Comparison of ENCODE assay signal across 20 cellular contexts in the genomic region with DNA sequence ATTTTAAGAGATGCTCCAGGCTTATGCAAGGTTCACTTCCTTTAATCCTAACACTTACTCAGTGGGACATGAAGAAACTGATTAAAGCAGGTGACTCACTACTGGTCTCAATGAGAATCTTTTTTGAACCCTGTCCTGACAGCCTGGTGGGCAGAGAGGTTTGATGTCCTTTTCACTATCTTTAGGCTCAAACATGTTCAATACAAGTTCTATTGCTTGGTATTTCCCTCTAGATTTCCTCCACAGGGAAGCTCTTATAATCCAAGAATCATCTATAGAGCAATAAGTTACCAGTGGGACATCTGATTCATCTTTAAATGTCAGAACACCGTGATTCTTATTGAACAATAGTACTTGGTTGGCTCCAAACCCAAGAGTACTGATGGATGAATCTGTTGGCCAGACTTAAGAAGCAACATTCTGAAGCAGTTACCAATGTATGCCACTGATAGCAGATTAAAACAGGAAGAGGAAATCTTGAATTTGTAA. TPM values are rescaled to one million over a fixed set of nuclear protein-coding genes. Genes with fewer than 3 reads are reported as not detected.
A peak's percentile ranks its signal among the peaks of the same experiment; 100 is the strongest.
DNase-seq lines count a peak whose midpoint lies in the region; ATAC-seq and TF ChIP-seq lines count a peak whose summit lies in the region.
"Had no signal": no experiment of that assay in that cellular context is flagged by ENCODE, and none has a peak within 500 bp of the region (broad histone marks: within the 10 kb centered on the region; RNA-seq: fewer than 3 reads in every experiment).

No MANE protein-coding gene starts in this region.

- peaks cover 0 to 7% (median 4%) of the 10 kb centered on the region in 3 donors for H3K27me3 Mint-ChIP-seq in immature natural killer cell (ENCODE audit: low read depth in 3 of 3)

- H3K4me1 ChIP-seq in ACC112 (ENCODE audit: control insufficient read depth, insufficient read depth, low read length, unreplicated experiment), result peaks cover 35% of the 10 kb centered on the region

- H2AFZ ChIP-seq in ACC112 (ENCODE audit: low read length, unreplicated experiment), result peak overlapping the region; percentile 63

- peak overlapping the region; percentile 94 for H3K27ac ChIP-seq in ACC112 (ENCODE audit: low read depth, low read length)

- H3K4me3 Mint-ChIP-seq in immature natural killer cell, result no peak overlapping the region
- H3K4me3 Mint-ChIP-seq: activated CD4-positive, alpha-beta T cell treated with anti-CD3 and anti-CD28 coated beads, Interleukin-2, amount 10 ng/mL, durations not matched to agents 24 days and 14 days; CD4-positive, CD25-positive, alpha-beta regulatory T cell; IgD-negative memory B cell; nephron progenitor cell had no signal

- H3K27me3 ChIP-seq in ACC112 (ENCODE audit: insufficient read depth, low read length), result no peaks in the 10 kb centered on the region

- in situ Hi-C loops in astrocyte of the cerebellum (cut with HindIII; ENCODE audit: low sequenced_read_pairs), result no loop called here

- H3K36me3 Mint-ChIP-seq in immature natural killer cell, result peaks cover 0 to 6% (median 0%) of the 10 kb centered on the region in 3 donors
- H3K36me3 Mint-ChIP-seq: CD4-positive, CD25-positive, alpha-beta regulatory T cell; IgD-negative memory B cell had no signal

- H3K4me3 ChIP-seq in ACC112 (ENCODE audit: low read depth, low read length) (no peak overlapping the region), astrocyte of the cerebellum (ENCODE audit: low read depth, low read length) (no peak overlapping the region), fibroblast of the aortic adventitia (ENCODE audit: low read depth, low read length) (no peak overlapping the region)

- no peak overlapping the region for H3K27ac Mint-ChIP-seq in immature natural killer cell
- H3K27ac Mint-ChIP-seq: activated CD4-positive, alpha-beta T cell treated with anti-CD3 and anti-CD28 coated beads, Interleukin-2, amount 10 ng/mL, durations not matched to agents 24 days and 14 days; CD4-positive, CD25-positive, alpha-beta regulatory T cell; IgD-negative memory B cell; nephron progenitor cell had no signal

- no peaks in the 10 kb centered on the region for H3K79me2 ChIP-seq in ACC112 (ENCODE audit: control insufficient read depth, insufficient read depth, low read length, unreplicated experiment)

- H3K4me1 Mint-ChIP-seq in immature natural killer cell, result no peaks in the 10 kb centered on the region
- H3K4me1 Mint-ChIP-seq: activated CD4-positive, alpha-beta T cell treated with anti-CD3 and anti-CD28 coated beads, Interleukin-2, amount 10 ng/mL, durations not matched to agents 24 days and 14 days; CD4-positive, CD25-positive, alpha-beta regulatory T cell; nephron progenitor cell had no signal

- no peak for TF ChIP-seq CTCF in astrocyte of the cerebellum (IDR thresholded peaks at IDR 0.05; ENCODE audit: low read depth, low read length, missing control alignments)
- no peak for TF ChIP-seq CTCF in fibroblast of the aortic adventitia (IDR thresholded peaks at IDR 0.05; ENCODE audit: insufficient read depth, low read length)

- no peaks in the 10 kb centered on the region for H3K9me3 Mint-ChIP-seq in immature natural killer cell
- H3K9me3 Mint-ChIP-seq: activated CD4-positive, alpha-beta T cell treated with anti-CD3 and anti-CD28 coated beads, Interleukin-2, amount 10 ng/mL, durations not matched to agents 24 days and 14 days; IgD-negative memory B cell; nephron progenitor cell had no signal

- DNase-seq in M059J (ENCODE audit: low read depth) (peak; percentile 67), astrocyte of the cerebellum (ENCODE audit: low read depth) (peak; percentile 40), fibroblast of the aortic adventitia (ENCODE audit: low read depth) (peak; percentile 64), immature natural killer cell (no peak), DMS153 (lab: John Stamatoyannopoulos, UW) (no peak)
- DNase-seq in stimulated activated naive CD4-positive, alpha-beta T cell (lab: John Stamatoyannopoulos, UW), result no peak
- DNase-seq: activated CD4-positive, alpha-beta T cell treated with anti-CD3 and anti-CD28 coated beads, Interleukin-2, amount 10 ng/mL, durations not matched to agents 24 days and 14 days; CD4-positive, CD25-positive, alpha-beta regulatory T cell; central memory CD4-positive, alpha-beta T cell; DMS 273 treated with DMSO at 0.1 percent for 48 hours; effector CD4-positive, alpha-beta T cell; NCI-H1930; NCI-H345; nephron progenitor cell had no signal

- no peak for ATAC-seq in GM21381 (IDR thresholded peaks at IDR 0.05; ENCODE audit: unreplicated experiment)
- ATAC-seq: Right ventricle myocardium inferior had no signal

- H3K36me3 ChIP-seq in ACC112 (ENCODE audit: insufficient read depth, low read length), result no peaks in the 10 kb centered on the region

RNA-seq across cellular contexts. Expression of gene FGFBP1, which starts 43.6 kb away (rescaled TPM):
- total RNA-seq in M059J (2014; rRNA removed; shearing (Covaris generic)), result 0.49 TPM in 1 of 2 replicates, not detected in the other
- total RNA-seq in fibroblast of the aortic adventitia (ENCODE audit: low replicate concordance), result not detected in 2 replicates
- under 1 TPM in 1 of 3 donors, not detected in 2; 0.53 TPM for polyA plus RNA-seq in immature natural killer cell
- total RNA-seq: activated CD4-positive, alpha-beta T cell treated with anti-CD3 and anti-CD28 coated beads, Interleukin-2, amount 10 ng/mL, durations not matched to agents 24 days and 14 days; CD4-positive, CD25-positive, alpha-beta regulatory T cell; pulmonary artery endothelial cell; Right ventricle myocardium inferior had no signal
- polyA plus RNA-seq: AG04450; CD4-positive, CD25-positive, alpha-beta regulatory T cell; IgD-negative memory B cell had no signal

Comparison
In these comparisons a context has a peak if more than half of its experiments do, and no peak if none do; other contexts are left out.
1. DNase-seq: peak in M059J (single experiment), astrocyte of the cerebellum (single experiment) and fibroblast of the aortic adventitia (single experiment); none in immature natural killer cell (0 of 3), stimulated activated naive CD4-positive, alpha-beta T cell (0 of 6) and DMS153 (single experiment).